Comparison of ENCODE assay signal across 8 cellular contexts in the genomic region with DNA sequence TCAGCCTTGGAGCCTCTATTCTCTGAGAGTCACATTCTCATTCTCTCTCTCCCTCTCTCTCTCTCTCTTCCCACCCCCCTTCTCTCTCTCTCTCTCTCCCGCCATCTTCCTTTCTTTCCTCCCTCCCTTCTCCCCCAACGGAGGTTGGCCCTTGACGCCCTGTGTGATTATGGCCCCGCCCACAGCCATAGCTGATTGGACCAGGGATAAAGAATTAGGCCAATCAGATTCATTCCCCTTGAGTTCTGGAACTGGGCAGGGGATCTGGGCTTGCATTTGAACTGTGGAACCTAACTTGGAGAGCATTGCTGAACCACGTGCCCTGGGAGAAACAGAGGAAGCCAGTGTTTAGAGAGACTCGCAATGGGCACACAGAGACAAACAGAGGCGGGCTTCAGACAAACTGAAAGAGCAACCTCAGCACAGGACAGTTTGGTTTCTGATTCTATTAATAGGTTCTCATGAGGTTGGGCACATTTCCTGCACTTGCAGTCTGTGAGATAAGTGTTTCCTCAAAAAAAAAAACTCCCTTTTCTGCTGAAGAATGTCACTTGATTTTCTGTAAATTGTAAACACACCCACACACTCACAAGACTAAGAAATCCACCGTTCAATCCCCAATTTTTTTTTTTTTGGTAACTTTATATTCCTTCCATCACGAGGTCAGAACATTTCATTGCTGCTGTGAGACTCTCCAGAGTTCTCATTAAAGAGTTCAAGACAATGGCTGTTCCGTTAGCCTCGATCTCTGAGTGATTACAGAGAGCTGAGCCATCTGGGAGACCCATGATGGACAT. TPM values are rescaled to one million over a fixed set of nuclear protein-coding genes. Genes with fewer than 3 reads are reported as not detected.
DNase-seq lines count a peak whose midpoint lies in the region; ATAC-seq, FAIRE-seq and TF ChIP-seq lines count a peak whose summit lies in the region.

No MANE protein-coding gene starts in this region.

- H3K4me1 ChIP-seq in OCI-LY7 (ENCODE audit: insufficient read depth, low read length, poor library complexity, severe bottlenecking) (peaks cover 29% of the 10 kb centered on the region), prostate gland (replicated peaks) (no peaks in the 10 kb centered on the region)

- H3K36me3 Mint-ChIP-seq in activated T-helper 1 cell treated with anti-CD3 and anti-CD28 coated beads, Interleukin-12 subunit alpha, Interleukin-12 subunit beta, Interleukin-2, Interleukin-4 antibody, amounts not matched to agents 30 ng/mL and 10 ng/mL and 1 ng/mL, durations not matched to agents 14 hours and 24 hours and 36 hours (ENCODE audit: low read depth): peaks cover 2% of the 10 kb centered on the region

- intact Hi-C loops in OCI-LY7 (cut with micrococcal nuclease; ENCODE audit: unreplicated experiment) (no loop called here), prostate gland (cut with DNase I) (no loop called here)
- intact Hi-C loops in activated T-helper 1 cell treated with anti-CD3 and anti-CD28 coated beads, Interleukin-12 subunit alpha, Interleukin-12 subunit beta, Interleukin-2, Interleukin-4 antibody, amounts not matched to agents 30 ng/mL and 10 ng/mL and 1 ng/mL, durations not matched to agents 14 hours and 24 hours and 36 hours (cut with micrococcal nuclease): loop anchor here (1.0 to 10.0 kb wide), 7 partner anchors 15 to 443 kb away; a partner anchor contains a TSS

- peak overlapping the region; percentile 71 for H2AFZ ChIP-seq in OCI-LY7 (ENCODE audit: low read length)

- H3K36me3 ChIP-seq in OCI-LY7 (ENCODE audit: insufficient read depth, low read length) (no peaks in the 10 kb centered on the region), prostate gland (no peaks in the 10 kb centered on the region)

- H3K4me3 Mint-ChIP-seq in activated T-helper 1 cell treated with anti-CD3 and anti-CD28 coated beads, Interleukin-12 subunit alpha, Interleukin-12 subunit beta, Interleukin-2, Interleukin-4 antibody, amounts not matched to agents 30 ng/mL and 10 ng/mL and 1 ng/mL, durations not matched to agents 14 hours and 24 hours and 36 hours: peak overlapping the region; percentile 68

- CTCF ChIA-PET in OCI-LY7 (lab: Charles Lee; ENCODE audit: unreplicated experiment): no interaction called here

- H3K9me3 ChIP-seq in OCI-LY7 (ENCODE audit: low read length) (peaks cover 6% of the 10 kb centered on the region; the same call in 1 of the 2 replicates), prostate gland (no peaks in the 10 kb centered on the region)

- no peaks in the 10 kb centered on the region for H3K79me2 ChIP-seq in OCI-LY7 (ENCODE audit: insufficient read depth, low read depth, low read length)

- ATAC-seq in HG02885 (IDR thresholded peaks at IDR 0.05; ENCODE audit: poor library complexity, unreplicated experiment): peak; percentile 79

- FAIRE-seq in frontal cortex (lab: Jason Lieb, UNC): peak; percentile 74
- FAIRE-seq in urothelium cell line (lab: Jason Lieb, UNC): no peak

- H3K27me3 Mint-ChIP-seq in activated T-helper 1 cell treated with anti-CD3 and anti-CD28 coated beads, Interleukin-12 subunit alpha, Interleukin-12 subunit beta, Interleukin-2, Interleukin-4 antibody, amounts not matched to agents 30 ng/mL and 10 ng/mL and 1 ng/mL, durations not matched to agents 14 hours and 24 hours and 36 hours (ENCODE audit: insufficient read depth): no peaks in the 10 kb centered on the region

- peaks cover 80% of the 10 kb centered on the region for H3K4me1 Mint-ChIP-seq in activated T-helper 1 cell treated with anti-CD3 and anti-CD28 coated beads, Interleukin-12 subunit alpha, Interleukin-12 subunit beta, Interleukin-2, Interleukin-4 antibody, amounts not matched to agents 30 ng/mL and 10 ng/mL and 1 ng/mL, durations not matched to agents 14 hours and 24 hours and 36 hours (ENCODE audit: low read depth)

- peak overlapping the region; percentile 99 for H3K27ac Mint-ChIP-seq in activated T-helper 1 cell treated with anti-CD3 and anti-CD28 coated beads, Interleukin-12 subunit alpha, Interleukin-12 subunit beta, Interleukin-2, Interleukin-4 antibody, amounts not matched to agents 30 ng/mL and 10 ng/mL and 1 ng/mL, durations not matched to agents 14 hours and 24 hours and 36 hours

- H3K27me3 ChIP-seq in prostate gland (replicated peaks; ENCODE audit: insufficient read depth): no peaks in the 10 kb centered on the region

- no TSS peak for BruUV-seq in OCI-LY7 (replicated peaks; lab: Mats Ljungman, UMichigan)

- DNase-seq in NCI-H2227 (lab: John Stamatoyannopoulos, UW; ENCODE audit: unreplicated experiment) (peak; percentile 8), NCI-H2227 treated with DMSO at 0.1 percent for 48 hours (lab: John Stamatoyannopoulos, UW) (no peak), OCI-LY7 (ENCODE audit: low spot score) (peak; percentile 89), frontal cortex (ENCODE audit: low spot score in 2 of 2) (peak; percentile 54 to 69), prostate gland (ENCODE audit: low spot score) (peak; percentile 13), urothelium cell line (ENCODE audit: low spot score) (peak; percentile 54)
- peak; percentile 81 for DNase-seq in activated T-helper 1 cell treated with anti-CD3 and anti-CD28 coated beads, Interleukin-12 subunit alpha, Interleukin-12 subunit beta, Interleukin-2, Interleukin-4 antibody, amounts not matched to agents 30 ng/mL and 10 ng/mL and 1 ng/mL, durations not matched to agents 14 hours and 24 hours and 36 hours (ENCODE audit: low spot score)

- H3K4me3 ChIP-seq in OCI-LY7 (ENCODE audit: low read depth, low read length, poor library complexity, severe bottlenecking) (peak overlapping the region; percentile 15), prostate gland (no peak overlapping the region)

- POLR2A ChIA-PET in OCI-LY7 (lab: Charles Lee): interaction anchor here (0.5 to 0.8 kb wide), 4 partner anchors 16 to 691 kb away, joined by 3 to 6 read pairs (median 4); no protein-coding TSS in a partner anchor

- no peaks in the 10 kb centered on the region for H3K9me3 Mint-ChIP-seq in activated T-helper 1 cell treated with anti-CD3 and anti-CD28 coated beads, Interleukin-12 subunit alpha, Interleukin-12 subunit beta, Interleukin-2, Interleukin-4 antibody, amounts not matched to agents 30 ng/mL and 10 ng/mL and 1 ng/mL, durations not matched to agents 14 hours and 24 hours and 36 hours

- TF ChIP-seq POLR2A in prostate gland (IDR thresholded peaks at IDR 0.05): no peak

- TF ChIP-seq CTCF in OCI-LY7 (conservative IDR thresholded peaks at IDR 0.05; ENCODE audit: low read length): no peak
- TF ChIP-seq CTCF in prostate gland (IDR thresholded peaks at IDR 0.05): no peak

- H3K27ac ChIP-seq in OCI-LY7 (ENCODE audit: low read depth, low read length, poor library complexity, severe bottlenecking) (peak overlapping the region; percentile 57), prostate gland (peak overlapping the region in 1 of 2 donors; percentile 34)

- WGBS in prostate gland: 27% methylated on average over 11 of the region's 11 CpGs

- no peaks in the 10 kb centered on the region for H3K9me2 ChIP-seq in OCI-LY7 (ENCODE audit: insufficient read depth, low read length)

- no peaks in the 10 kb centered on the region for H4K20me1 ChIP-seq in OCI-LY7 (ENCODE audit: insufficient read depth, low read length)

- peak overlapping the region; percentile 54 for H3K4me2 ChIP-seq in OCI-LY7 (ENCODE audit: low read length)

RNA-seq across cellular contexts. Expression of a gene that starts 3.6 kb away (rescaled TPM):
- 0.13 and 0.33 TPM in 2 replicates for total RNA-seq in OCI-LY7 (2014; rRNA removed; shearing (Covaris generic))
- total RNA-seq in OCI-LY7 (2022) (0.26 and 0.48 TPM in 2 replicates), frontal cortex (1.2 TPM), prostate gland (10 to 100 TPM in 1 of 2 donors, 1 to 10 TPM in 1; 1.4 to 11.8 TPM)
- total RNA-seq in activated T-helper 1 cell treated with anti-CD3 and anti-CD28 coated beads, Interleukin-12 subunit alpha, Interleukin-12 subunit beta, Interleukin-2, Interleukin-4 antibody, amounts not matched to agents 30 ng/mL and 10 ng/mL and 1 ng/mL, durations not matched to agents 14 hours and 24 hours and 36 hours: 7.3 and 8.0 TPM in 2 replicates
